In genomic region chr16:50273382-50273690, GRCh38 we compare ENCODE assay signal across 14 cellular contexts. TPM values are rescaled to one million over a fixed set of nuclear protein-coding genes. Genes with fewer than 3 reads are reported as not detected.
DNase-seq lines count a peak whose midpoint lies in the region; ATAC-seq, FAIRE-seq and TF ChIP-seq lines count a peak whose summit lies in the region.
"Had no signal": no experiment of that assay in that cellular context is flagged by ENCODE, and none has a peak within 500 bp of the region (broad histone marks: within the 10 kb centered on the region; RNA-seq: fewer than 3 reads in every experiment).

No MANE protein-coding gene starts in this region.

- no peaks in the 10 kb centered on the region for H3K9me2 ChIP-seq in OCI-LY7 (ENCODE audit: insufficient read depth, low read length)

- peaks cover 64% of the 10 kb centered on the region for H3K4me1 ChIP-seq in OCI-LY7 (ENCODE audit: insufficient read depth, low read length, poor library complexity, severe bottlenecking)
- H3K4me1 ChIP-seq: foreskin keratinocyte, pancreas had no signal

- TF ChIP-seq CTCF in OCI-LY7 (conservative IDR thresholded peaks at IDR 0.05; ENCODE audit: low read length) = no peak

- no peak for FAIRE-seq in HTR-8/SVneo (lab: Jason Lieb, UNC)
- FAIRE-seq: pancreas had no signal

- intact Hi-C loops in OCI-LY7 (cut with micrococcal nuclease; ENCODE audit: unreplicated experiment) = no loop called here

- H2AFZ ChIP-seq in OCI-LY7 (ENCODE audit: low read length) = no peak overlapping the region

- H3K4me3 ChIP-seq in OCI-LY7 (ENCODE audit: low read depth, low read length, poor library complexity, severe bottlenecking) = peak overlapping the region; percentile 75

- POLR2A ChIA-PET in OCI-LY7 (lab: Charles Lee) = interaction anchor here (0.7 to 3.5 kb wide), 6 partner anchors 8 to 103 kb away, joined by 3 to 21 read pairs (median 6); no protein-coding TSS in a partner anchor

- H3K27me3 Mint-ChIP-seq in activated T-cell treated with anti-CD3 and anti-CD28 coated beads, Interleukin-2, amount 50 U/mL, for 72 hours (ENCODE audit: low read depth) = no peaks in the 10 kb centered on the region
- H3K27me3 Mint-ChIP-seq in central memory CD8-positive, alpha-beta T cell = no peaks in the 10 kb centered on the region
- H3K27me3 Mint-ChIP-seq in stimulated activated memory B cell treated with anti-CD40 and anti-IgM and Interleukin-4, amounts not matched to agents 10 μg/mL and 1 μg/mL and 100 μg/mL, for 72 hours = no peaks in the 10 kb centered on the region

- peaks cover 12% of the 10 kb centered on the region for H3K36me3 ChIP-seq in OCI-LY7 (ENCODE audit: insufficient read depth, low read length)
- H3K36me3 ChIP-seq: brain microvascular endothelial cell, pancreas, tibial nerve had no signal

- H3K79me2 ChIP-seq in OCI-LY7 (ENCODE audit: insufficient read depth, low read depth, low read length) = peaks cover 41% of the 10 kb centered on the region

- no peak for DNase-seq in activated T-cell treated with anti-CD3 and anti-CD28 coated beads, Interleukin-2, amount 50 U/mL, for 72 hours
- no peak for DNase-seq in activated T-cell treated with anti-CD3 and anti-CD28 coated beads, Interleukin-2, amount 50 U/mL, for 1 hour
- DNase-seq in OCI-LY7 (ENCODE audit: low spot score) (no peak), HTR-8/SVneo (ENCODE audit: insufficient read length, low spot score) (no peak), A172 (ENCODE audit: low spot score) (no peak)
- DNase-seq in central memory CD8-positive, alpha-beta T cell (ENCODE audit: low spot score in 2 of 2) = no peak
- DNase-seq: brain microvascular endothelial cell, endodermal cell, foreskin keratinocyte, NCI-H2107 had no signal

- peak overlapping the region; percentile 80 for H3K27ac ChIP-seq in OCI-LY7 (ENCODE audit: low read depth, low read length, poor library complexity, severe bottlenecking)
- H3K27ac ChIP-seq: brain microvascular endothelial cell, foreskin keratinocyte had no signal

- peaks cover 0 to 1% of the 10 kb centered on the region in 2 donors for H3K9me3 Mint-ChIP-seq in activated T-cell treated with anti-CD3 and anti-CD28 coated beads, Interleukin-2, amount 50 U/mL, for 72 hours
- no peaks in the 10 kb centered on the region for H3K9me3 Mint-ChIP-seq in central memory CD8-positive, alpha-beta T cell
- H3K9me3 Mint-ChIP-seq in stimulated activated memory B cell treated with anti-CD40 and anti-IgM and Interleukin-4, amounts not matched to agents 10 μg/mL and 1 μg/mL and 100 μg/mL, for 72 hours = peaks cover 1% of the 10 kb centered on the region

- H4K20me1 ChIP-seq in OCI-LY7 (ENCODE audit: insufficient read depth, low read length) = peaks cover 5% of the 10 kb centered on the region; the same call in 1 of the 2 replicates

- CTCF ChIA-PET in OCI-LY7 (lab: Charles Lee; ENCODE audit: unreplicated experiment) = interaction anchor here (0.5 to 2.1 kb wide), 5 partner anchors 9 to 468 kb away, joined by 3 to 10 read pairs (median 4); partner anchors contain the start of gene CYLD

- peak overlapping the region; percentile 96 to 99 for H3K4me3 Mint-ChIP-seq in activated T-cell treated with anti-CD3 and anti-CD28 coated beads, Interleukin-2, amount 50 U/mL, for 72 hours
- peak overlapping the region; percentile 96 for H3K4me3 Mint-ChIP-seq in central memory CD8-positive, alpha-beta T cell
- H3K4me3 Mint-ChIP-seq in stimulated activated memory B cell treated with anti-CD40 and anti-IgM and Interleukin-4, amounts not matched to agents 10 μg/mL and 1 μg/mL and 100 μg/mL, for 72 hours = peak overlapping the region; percentile 96
- H3K4me3 Mint-ChIP-seq: endodermal cell had no signal

- H3K36me3 Mint-ChIP-seq in activated T-cell treated with anti-CD3 and anti-CD28 coated beads, Interleukin-2, amount 50 U/mL, for 72 hours (ENCODE audit: insufficient read depth in 2 of 2) = peaks cover 6 to 9% of the 10 kb centered on the region in 2 donors
- H3K36me3 Mint-ChIP-seq in central memory CD8-positive, alpha-beta T cell (ENCODE audit: insufficient read depth) = peaks cover 18% of the 10 kb centered on the region
- peaks cover 4% of the 10 kb centered on the region for H3K36me3 Mint-ChIP-seq in stimulated activated memory B cell treated with anti-CD40 and anti-IgM and Interleukin-4, amounts not matched to agents 10 μg/mL and 1 μg/mL and 100 μg/mL, for 72 hours

- peak overlapping the region; percentile 99 for H3K27ac Mint-ChIP-seq in activated T-cell treated with anti-CD3 and anti-CD28 coated beads, Interleukin-2, amount 50 U/mL, for 72 hours
- peak overlapping the region; percentile 97 for H3K27ac Mint-ChIP-seq in central memory CD8-positive, alpha-beta T cell (ENCODE audit: low read depth)
- H3K27ac Mint-ChIP-seq in stimulated activated memory B cell treated with anti-CD40 and anti-IgM and Interleukin-4, amounts not matched to agents 10 μg/mL and 1 μg/mL and 100 μg/mL, for 72 hours = peak overlapping the region; percentile 96
- H3K27ac Mint-ChIP-seq: endodermal cell had no signal

- H3K4me2 ChIP-seq in OCI-LY7 (ENCODE audit: low read length) = peak overlapping the region; percentile 97

- no peak for ATAC-seq in activated T-cell treated with anti-CD3 and anti-CD28 coated beads, Interleukin-2, amount 50 U/mL, for 72 hours (replicated peaks in 1 of 2)
- ATAC-seq in central memory CD8-positive, alpha-beta T cell (replicated peaks; ENCODE audit: extremely low read depth, poor library complexity, severe bottlenecking) = no peak
- no peak for ATAC-seq in stimulated activated memory B cell treated with anti-CD40 and anti-IgM and Interleukin-4, amounts not matched to agents 10 μg/mL and 1 μg/mL and 100 μg/mL, for 72 hours
- no peak for ATAC-seq in GM21515 (IDR thresholded peaks at IDR 0.05; ENCODE audit: unreplicated experiment)
- ATAC-seq: foreskin keratinocyte had no signal

- peaks cover 95% of the 10 kb centered on the region for H3K4me1 Mint-ChIP-seq in activated T-cell treated with anti-CD3 and anti-CD28 coated beads, Interleukin-2, amount 50 U/mL, for 72 hours (ENCODE audit: low read depth)
- H3K4me1 Mint-ChIP-seq in central memory CD8-positive, alpha-beta T cell = peaks cover 92% of the 10 kb centered on the region
- peaks cover 99% of the 10 kb centered on the region for H3K4me1 Mint-ChIP-seq in stimulated activated memory B cell treated with anti-CD40 and anti-IgM and Interleukin-4, amounts not matched to agents 10 μg/mL and 1 μg/mL and 100 μg/mL, for 72 hours
- H3K4me1 Mint-ChIP-seq: endodermal cell had no signal

- BruUV-seq in OCI-LY7 (replicated peaks; lab: Mats Ljungman, UMichigan) = no TSS peak

- no peaks in the 10 kb centered on the region; the same call in 1 of the 2 replicates for H3K9me3 ChIP-seq in OCI-LY7 (ENCODE audit: low read length)
- H3K9me3 ChIP-seq: pancreas, tibial nerve had no signal

RNA-seq across cellular contexts. Expression of gene ADCY7, which starts 7.0 kb away (rescaled TPM):
- total RNA-seq in activated T-cell treated with anti-CD3 and anti-CD28 coated beads, Interleukin-2, amount 50 U/mL, for 72 hours = 10 to 100 TPM; 67.5 to 97.1 TPM
- total RNA-seq in OCI-LY7 (2014; rRNA removed; shearing (Covaris generic)) = 36.9 and 49.9 TPM in 2 replicates
- 62.0 and 77.7 TPM in 2 replicates for total RNA-seq in OCI-LY7 (2022)
- total RNA-seq in A172 (2014; rRNA removed; shearing (Covaris generic)) = 13.8 and 17.7 TPM in 2 replicates
